In genomic region chr6:34106421-34106820, GRCh38 we compare ENCODE assay signal across 31 cellular contexts. TPM values are rescaled to one million over a fixed set of nuclear protein-coding genes. Genes with fewer than 3 reads are reported as not detected.
"Had no signal": no experiment of that assay in that cellular context is flagged by ENCODE, and none has a peak within 500 bp of the region (broad histone marks: within the 10 kb centered on the region; RNA-seq: fewer than 3 reads in every experiment).

No MANE protein-coding gene starts in this region.

- H3K27ac Mint-ChIP-seq: activated B cell treated with CpG ODN at 0.5 μM for 24 hours; activated CD4-positive, alpha-beta memory T cell treated with anti-CD3 and anti-CD28 coated beads for 36 hours; activated CD4-positive, alpha-beta T cell treated with anti-CD3 and anti-CD28 coated beads, Interleukin-2, amount 10 ng/mL, durations not matched to agents 24 days and 14 days; activated CD8-positive, alpha-beta T cell treated with anti-CD3 and anti-CD28 coated beads for 36 hours; activated naive CD4-positive, alpha-beta T cell treated with anti-CD3 and anti-CD28 coated beads, Interleukin-2, amount 10 ng/mL, durations not matched to agents 7 days and 5 days; activated naive CD4-positive, alpha-beta T cell treated with anti-CD3 and anti-CD28 coated beads, Interleukin-2, amount 50 U/mL, for 24 hours; activated naive CD8-positive, alpha-beta T cell; activated naive CD8-positive, alpha-beta T cell treated with anti-CD3 and anti-CD28 coated beads, Interleukin-2, amount 10 ng/mL, durations not matched to agents 7 days and 5 days; activated naive CD8-positive, alpha-beta T cell treated with anti-CD3 and anti-CD28 coated beads, Interleukin-2, amount 50 U/mL, for 24 hours; activated T-cell treated with anti-CD3 and anti-CD28 coated beads, Interleukin-2, amount 50 U/mL, for 24 hours; activated T-helper 2 cell treated with anti-CD3 and anti-CD28 coated beads, Interferon-gamma antibody, Interleukin-2, Interleukin-4, amounts not matched to agents 10 μg/mL and 5 μg/mL and 100 μg/mL, durations not matched to agents 14 hours and 24 hours and 36 hours; brain; T-helper 1 cell treated with Interleukin-12 subunit alpha and Interleukin-12 subunit beta and Interleukin-4 antibody, amounts not matched to agents 30 μg/mL and 1 μg/mL, for 36 hours; T-helper 2 cell treated with Interferon-gamma antibody and Interleukin-4, amounts not matched to agents 5 μg/mL and 100 μg/mL, for 36 hours had no signal

- H3K36me3 Mint-ChIP-seq: activated CD4-positive, alpha-beta memory T cell treated with anti-CD3 and anti-CD28 coated beads for 36 hours; activated naive CD4-positive, alpha-beta T cell treated with anti-CD3 and anti-CD28 coated beads, Interleukin-2, amount 10 ng/mL, durations not matched to agents 7 days and 5 days; activated naive CD4-positive, alpha-beta T cell treated with anti-CD3 and anti-CD28 coated beads, Interleukin-2, amount 50 U/mL, for 24 hours; activated naive CD8-positive, alpha-beta T cell; activated naive CD8-positive, alpha-beta T cell treated with anti-CD3 and anti-CD28 coated beads, Interleukin-2, amount 10 ng/mL, durations not matched to agents 7 days and 5 days; brain had no signal

- H3K9me3 Mint-ChIP-seq: activated B cell treated with CpG ODN at 0.5 μM for 24 hours; activated CD4-positive, alpha-beta memory T cell treated with anti-CD3 and anti-CD28 coated beads for 36 hours; activated CD4-positive, alpha-beta T cell treated with anti-CD3 and anti-CD28 coated beads, Interleukin-2, amount 10 ng/mL, durations not matched to agents 24 days and 14 days; activated CD8-positive, alpha-beta T cell treated with anti-CD3 and anti-CD28 coated beads for 36 hours; activated naive CD4-positive, alpha-beta T cell treated with anti-CD3 and anti-CD28 coated beads, Interleukin-2, amount 10 ng/mL, durations not matched to agents 7 days and 5 days; activated naive CD4-positive, alpha-beta T cell treated with anti-CD3 and anti-CD28 coated beads, Interleukin-2, amount 50 U/mL, for 24 hours; activated naive CD8-positive, alpha-beta T cell treated with anti-CD3 and anti-CD28 coated beads, Interleukin-2, amount 10 ng/mL, durations not matched to agents 7 days and 5 days; activated naive CD8-positive, alpha-beta T cell treated with anti-CD3 and anti-CD28 coated beads, Interleukin-2, amount 50 U/mL, for 24 hours; activated T-cell treated with anti-CD3 and anti-CD28 coated beads, Interleukin-2, amount 50 U/mL, for 24 hours; activated T-helper 2 cell treated with anti-CD3 and anti-CD28 coated beads, Interferon-gamma antibody, Interleukin-2, Interleukin-4, amounts not matched to agents 10 μg/mL and 5 μg/mL and 100 μg/mL, durations not matched to agents 14 hours and 24 hours and 36 hours; central memory CD8-positive, alpha-beta T cell; T-helper 1 cell treated with Interleukin-12 subunit alpha and Interleukin-12 subunit beta and Interleukin-4 antibody, amounts not matched to agents 30 μg/mL and 1 μg/mL, for 36 hours; T-helper 2 cell treated with Interferon-gamma antibody and Interleukin-4, amounts not matched to agents 5 μg/mL and 100 μg/mL, for 36 hours had no signal

- DNase-seq: activated B cell treated with CpG ODN at 0.5 μM for 24 hours; activated CD4-positive, alpha-beta memory T cell treated with anti-CD3 and anti-CD28 coated beads for 36 hours; activated CD4-positive, alpha-beta T cell treated with anti-CD3 and anti-CD28 coated beads for 4 hours; activated CD4-positive, alpha-beta T cell treated with anti-CD3 and anti-CD28 coated beads, Interleukin-2, amount 10 ng/mL, durations not matched to agents 24 days and 14 days; activated CD4-positive, alpha-beta T cell treated with anti-CD3 and anti-CD28 coated beads, Interleukin-2, amount 50 U/mL, for 1 hour; activated CD4-positive, alpha-beta T cell treated with anti-CD3 and anti-CD28 coated beads, Interleukin-2, amount 50 U/mL, for 4 hours; activated CD4-positive, CD25-positive, alpha-beta regulatory T cell treated with anti-CD3 and anti-CD28 coated beads, Interleukin-2, amount 50 U/mL, for 72 hours; activated CD8-positive, alpha-beta memory T cell treated with anti-CD3 and anti-CD28 coated beads, Interleukin-2, amount 50 U/mL, for 4 hours; activated CD8-positive, alpha-beta T cell treated with anti-CD3 and anti-CD28 coated beads for 36 hours; activated effector memory CD4-positive, alpha-beta T cell treated with Interleukin-2 at 50 U/mL for 16 hours; activated gamma-delta T cell; activated naive CD4-positive, alpha-beta T cell treated with anti-CD3 and anti-CD28 coated beads, Interleukin-2, amount 10 ng/mL, durations not matched to agents 7 days and 5 days; activated naive CD4-positive, alpha-beta T cell treated with Interleukin-2 at 50 U/mL for 16 hours; activated naive CD8-positive, alpha-beta T cell treated with anti-CD3 and anti-CD28 coated beads, Interleukin-2, amount 10 ng/mL, durations not matched to agents 7 days and 5 days; activated naive CD8-positive, alpha-beta T cell treated with anti-CD3 and anti-CD28 coated beads, Interleukin-2, amount 50 U/mL, for 24 hours; activated T-cell treated with anti-CD3 and anti-CD28 coated beads, Interleukin-2, amount 50 U/mL, for 24 hours; activated T-cell treated with anti-CD3 and anti-CD28 coated beads, Interleukin-2, amount 50 U/mL, for 48 hours; amygdala; anterior cingulate cortex; cerebellar nuclear complex; T-helper 2 cell; T-helper 9 cell had no signal

- H3K4me3 Mint-ChIP-seq: activated B cell treated with CpG ODN at 0.5 μM for 24 hours; activated CD4-positive, alpha-beta memory T cell treated with anti-CD3 and anti-CD28 coated beads for 36 hours; activated CD4-positive, alpha-beta T cell treated with anti-CD3 and anti-CD28 coated beads, Interleukin-2, amount 10 ng/mL, durations not matched to agents 24 days and 14 days; activated CD8-positive, alpha-beta T cell treated with anti-CD3 and anti-CD28 coated beads for 36 hours; activated naive CD4-positive, alpha-beta T cell treated with anti-CD3 and anti-CD28 coated beads, Interleukin-2, amount 10 ng/mL, durations not matched to agents 7 days and 5 days; activated naive CD4-positive, alpha-beta T cell treated with anti-CD3 and anti-CD28 coated beads, Interleukin-2, amount 50 U/mL, for 24 hours; activated naive CD8-positive, alpha-beta T cell; activated naive CD8-positive, alpha-beta T cell treated with anti-CD3 and anti-CD28 coated beads, Interleukin-2, amount 10 ng/mL, durations not matched to agents 7 days and 5 days; activated naive CD8-positive, alpha-beta T cell treated with anti-CD3 and anti-CD28 coated beads, Interleukin-2, amount 50 U/mL, for 24 hours; activated T-cell treated with anti-CD3 and anti-CD28 coated beads, Interleukin-2, amount 50 U/mL, for 24 hours; brain; central memory CD8-positive, alpha-beta T cell; T-helper 1 cell treated with Interleukin-12 subunit alpha and Interleukin-12 subunit beta and Interleukin-4 antibody, amounts not matched to agents 30 μg/mL and 1 μg/mL, for 36 hours; T-helper 2 cell treated with Interferon-gamma antibody and Interleukin-4, amounts not matched to agents 5 μg/mL and 100 μg/mL, for 36 hours had no signal

- H3K4me1 Mint-ChIP-seq: activated B cell treated with CpG ODN at 0.5 μM for 24 hours; activated CD4-positive, alpha-beta T cell treated with anti-CD3 and anti-CD28 coated beads, Interleukin-2, amount 10 ng/mL, durations not matched to agents 24 days and 14 days; activated naive CD4-positive, alpha-beta T cell treated with anti-CD3 and anti-CD28 coated beads, Interleukin-2, amount 10 ng/mL, durations not matched to agents 7 days and 5 days; activated naive CD4-positive, alpha-beta T cell treated with anti-CD3 and anti-CD28 coated beads, Interleukin-2, amount 50 U/mL, for 24 hours; activated naive CD8-positive, alpha-beta T cell treated with anti-CD3 and anti-CD28 coated beads, Interleukin-2, amount 10 ng/mL, durations not matched to agents 7 days and 5 days; activated naive CD8-positive, alpha-beta T cell treated with anti-CD3 and anti-CD28 coated beads, Interleukin-2, amount 50 U/mL, for 24 hours; central memory CD8-positive, alpha-beta T cell had no signal

RNA-seq across cellular contexts. Expression of gene GRM4, which starts 39.5 kb away (rescaled TPM):
- total RNA-seq: activated B cell treated with CpG ODN at 0.5 μM for 24 hours; activated CD4-positive, alpha-beta T cell treated with anti-CD3 and anti-CD28 coated beads, Interleukin-2, amount 10 ng/mL, durations not matched to agents 24 days and 14 days; activated T-helper 2 cell treated with anti-CD3 and anti-CD28 coated beads, Interferon-gamma antibody, Interleukin-2, Interleukin-4, amounts not matched to agents 10 μg/mL and 5 μg/mL and 100 μg/mL, durations not matched to agents 14 hours and 24 hours and 36 hours; ascending aorta; bronchial epithelial cell had no signal
